In the genomic region with DNA sequence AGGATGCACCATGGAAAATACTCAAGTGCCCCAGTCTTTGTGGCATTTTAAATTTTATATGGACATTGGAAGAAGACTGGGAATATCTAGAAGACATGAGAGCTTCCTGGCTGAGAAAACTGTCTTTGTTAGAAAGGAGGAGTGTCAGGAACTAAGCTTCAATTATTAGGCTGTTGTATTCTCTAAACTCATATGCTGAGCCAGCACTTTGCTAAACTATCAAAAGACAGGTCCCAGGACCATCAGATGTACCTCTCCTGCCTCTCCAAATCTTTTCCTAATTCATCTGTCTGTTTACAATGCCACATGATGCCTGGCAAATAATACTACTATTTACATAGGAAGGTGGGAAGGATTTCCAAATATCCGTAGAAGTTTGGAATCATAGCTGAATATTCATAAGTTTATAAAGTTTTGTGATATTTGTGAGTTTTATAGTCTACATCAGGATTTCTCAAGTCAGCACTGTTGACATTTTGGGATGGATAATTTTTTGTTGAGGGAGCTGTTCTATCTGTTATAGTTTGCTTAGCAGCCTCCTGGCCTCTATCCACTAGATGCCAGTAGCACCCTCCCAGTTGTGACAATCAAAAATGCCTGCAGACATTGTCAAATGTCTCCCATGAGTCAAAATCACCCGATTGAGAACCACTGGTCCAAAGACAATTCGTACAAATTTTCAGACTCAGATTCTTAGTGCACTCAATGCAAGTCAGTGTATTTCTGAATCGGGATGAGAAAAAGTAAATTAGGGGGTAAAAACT, we compare ENCODE assay signal across 18 cellular contexts.
A peak's percentile ranks its signal among the peaks of the same experiment; 100 is the strongest.
DNase-seq lines count a peak whose midpoint lies in the region; ATAC-seq, FAIRE-seq and TF ChIP-seq lines count a peak whose summit lies in the region.
"Had no signal": no experiment of that assay in that cellular context is flagged by ENCODE, and none has a peak within 500 bp of the region (broad histone marks: within the 10 kb centered on the region; RNA-seq: fewer than 3 reads in every experiment).

No MANE protein-coding gene starts in this region.

- ATAC-seq in A549 (no peak), PC-3 (no peak), HG02852 (IDR thresholded peaks at IDR 0.05; ENCODE audit: unreplicated experiment) (no peak)
- ATAC-seq: activated CD4-positive, alpha-beta T cell treated with anti-CD3 and anti-CD28 coated beads for 36 hours had no signal

- no peak overlapping the region for H2AFZ ChIP-seq in PC-3 (ENCODE audit: low read length)
- H2AFZ ChIP-seq: GM23248 had no signal

- DNase-seq in A549 (ENCODE audit: low read depth in 1 of 2, low spot score in 1 of 2) (peak in 1 of 2 experiments; percentile 5), GM10266 (ENCODE audit: extremely low spot score) (no peak), PC-3 (peak; percentile 7), foreskin melanocyte (peak; percentile 38), MG63 (no peak), EL (no peak), GM12891 (ENCODE audit: insufficient read length, low spot score) (no peak)
- DNase-seq: activated CD4-positive, alpha-beta T cell treated with anti-CD3 and anti-CD28 coated beads for 36 hours; activated T-cell treated with anti-CD3 and anti-CD28 coated beads for 4 hours; glutamatergic neuron; GM23248; KBM-7; T-helper 1 cell had no signal

- WGBS in A549 (ENCODE audit: missing lambda C conversion rate), result 57% methylated on average over 4 of the region's 4 CpGs

- H3K27me3 ChIP-seq in PC-3 (ENCODE audit: low read length), result no peaks in the 10 kb centered on the region
- H3K27me3 ChIP-seq in MG63, result no peaks in the 10 kb centered on the region
- H3K27me3 ChIP-seq: BLaER1 treated with 17β-estradiol and CSF1 and Interleukin-3, amounts not matched to agents 10 nM and 100 nM had no signal

- TF ChIP-seq POLR2A in A549 (IDR thresholded peaks at IDR 0.05; ENCODE audit: low read length) (no peak), GM12891 (IDR thresholded peaks at IDR 0.05; ENCODE audit: low read depth, low read length) (no peak)

- H3K9ac ChIP-seq in PC-3 (ENCODE audit: low read length), result no peak overlapping the region
- H3K9ac ChIP-seq: BLaER1 treated with 17β-estradiol and CSF1 and Interleukin-3, amounts not matched to agents 10 nM and 100 nM; GM23248 had no signal

- no peaks in the 10 kb centered on the region for H4K20me1 ChIP-seq in PC-3 (ENCODE audit: low read length)
- H4K20me1 ChIP-seq: BLaER1 treated with 17β-estradiol and CSF1 and Interleukin-3, amounts not matched to agents 10 nM and 100 nM had no signal

- no peak overlapping the region for H3K4me2 ChIP-seq in A549
- H3K4me2 ChIP-seq in PC-3 (ENCODE audit: low read length), result no peak overlapping the region
- H3K4me2 ChIP-seq: BLaER1 treated with 17β-estradiol and CSF1 and Interleukin-3, amounts not matched to agents 10 nM and 100 nM had no signal

- intact Hi-C loops in PC-3 (cut with micrococcal nuclease), result no loop called here

- TF ChIP-seq EP300 in A549 (IDR thresholded peaks at IDR 0.05), result no peak

- no peak for FAIRE-seq in A549 (lab: Jason Lieb, UNC)
- no peak for FAIRE-seq in GM12891 (lab: Jason Lieb, UNC)
- FAIRE-seq: endometrium, GM18507, keratinocyte had no signal

- no peak overlapping the region for H3K27ac ChIP-seq in A549
- no peak overlapping the region for H3K27ac ChIP-seq in PC-3 (ENCODE audit: low read length)
- H3K27ac ChIP-seq: BLaER1 treated with 17β-estradiol and CSF1 and Interleukin-3, amounts not matched to agents 10 nM and 100 nM; GM23248 had no signal

- H3K4me1 ChIP-seq in A549 (no peaks in the 10 kb centered on the region), PC-3 (ENCODE audit: insufficient read depth, low read length) (no peaks in the 10 kb centered on the region)
- H3K4me1 ChIP-seq: BLaER1 treated with 17β-estradiol and CSF1 and Interleukin-3, amounts not matched to agents 10 nM and 100 nM had no signal

- H3K4me3 ChIP-seq in A549 (no peak overlapping the region), PC-3 (ENCODE audit: low read length) (no peak overlapping the region), MG63 (no peak overlapping the region)
- H3K4me3 ChIP-seq: BLaER1 treated with 17β-estradiol and CSF1 and Interleukin-3, amounts not matched to agents 10 nM and 100 nM; GM23248 had no signal

- H3F3A ChIP-seq in PC-3 (ENCODE audit: low read length, unreplicated experiment), result no peaks in the 10 kb centered on the region

- no peak for TF ChIP-seq CTCF in A549 (IDR thresholded peaks at IDR 0.05)
- TF ChIP-seq CTCF in GM10266 (IDR thresholded peaks at IDR 0.05; ENCODE audit: control insufficient read depth, insufficient read depth, low read depth, missing control alignments), result peak; percentile 4
- peak; percentile 22; the same call in 1 of the 2 replicates for TF ChIP-seq CTCF in PC-3 (conservative IDR thresholded peaks at IDR 0.05; ENCODE audit: low read depth, low read length)

- POLR2A ChIA-PET in A549 (lab: Yijun Ruan, JAX) (no interaction called here), PC-3 (lab: Charles Lee; ENCODE audit: unreplicated experiment) (no interaction called here)

- CTCF ChIA-PET in A549 (lab: Yijun Ruan, JAX) (interaction anchor here (1.0 to 1.3 kb wide), 3 partner anchors 16 to 64 kb away, joined by 3 to 4 read pairs (median 4); a partner anchor contains a TSS), PC-3 (lab: Charles Lee) (no interaction called here)

- H3K79me2 ChIP-seq in PC-3 (ENCODE audit: low read length), result no peaks in the 10 kb centered on the region

- no peaks in the 10 kb centered on the region for H3K9me2 ChIP-seq in PC-3 (replicated peaks; ENCODE audit: low read length)

- peak in 1 of 2 experiments; percentile 18; a peak in 1 of 5 replicates for TF ChIP-seq RAD21 in A549 (conservative IDR thresholded peaks at IDR 0.05 in 1 of 2, IDR thresholded peaks at IDR 0.05 in 1 of 2)

- H3K9me3 ChIP-seq in A549 (no peaks in the 10 kb centered on the region), PC-3 (ENCODE audit: low read length) (no peaks in the 10 kb centered on the region), MG63 (no peaks in the 10 kb centered on the region)
- H3K9me3 ChIP-seq: BLaER1 treated with 17β-estradiol and CSF1 and Interleukin-3, amounts not matched to agents 10 nM and 100 nM had no signal

- no TSS peak for BruUV-seq in PC-3 (replicated peaks; lab: Mats Ljungman, UMichigan)

- H3K36me3 ChIP-seq in PC-3 (ENCODE audit: low read depth, low read length) (no peaks in the 10 kb centered on the region), MG63 (no peaks in the 10 kb centered on the region)

TF ChIP-seq in A549, 52 proteins besides CTCF, POLR2A, EP300 and RAD21:
- TF ChIP-seq MAFK (IDR thresholded peaks at IDR 0.05; ENCODE audit: partially characterized antibody), result peak; percentile 85
- no peak for TF ChIP-seq CEBPB (IDR thresholded peaks at IDR 0.05)

TF ChIP-seq in GM12891, 5 proteins besides CTCF, POLR2A, EP300 and RAD21:
- TF ChIP-seq TAF1 (IDR thresholded peaks at IDR 0.05; ENCODE audit: low read depth, low read length) (no peak), SPI1 (IDR thresholded peaks at IDR 0.05; ENCODE audit: low read depth, low read length) (no peak), POLR2AphosphoS5 (IDR thresholded peaks at IDR 0.05; ENCODE audit: low read depth, low read length) (no peak), PAX5 (IDR thresholded peaks at IDR 0.05; ENCODE audit: insufficient read depth, low read length, severe bottlenecking) (no peak), POU2F2 (IDR thresholded peaks at IDR 0.05; ENCODE audit: low read depth, low read length) (no peak)

Comparison
In these comparisons a context has a peak if more than half of its experiments do, and no peak if none do; other contexts are left out.
1. DNase-seq: peak in PC-3 (single experiment) and foreskin melanocyte (single experiment); none in GM10266 (single experiment), MG63 (single experiment), EL (single experiment) and GM12891 (single experiment).